Comparison of ENCODE assay signal across 1 cellular context in the genomic region with DNA sequence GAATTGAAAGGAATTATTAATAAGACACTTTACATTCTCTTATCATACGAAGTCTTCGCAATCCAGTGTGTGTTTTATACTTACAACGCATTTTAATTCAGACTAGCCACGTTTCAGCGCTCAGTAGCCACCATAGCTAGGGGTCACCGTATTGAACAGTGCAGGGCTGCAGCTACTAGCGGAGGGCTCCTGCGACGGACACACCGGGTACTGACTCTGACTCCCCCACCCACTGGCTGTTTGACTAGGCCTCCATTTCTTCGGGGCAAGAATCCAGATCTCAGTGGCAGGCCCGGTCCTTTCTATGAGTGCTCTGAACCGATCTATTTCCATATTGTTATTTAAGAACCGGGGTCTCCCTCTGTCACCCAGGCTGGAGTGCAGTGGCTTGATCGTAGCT.
TF ChIP-seq lines count a peak whose summit lies in the region.

No MANE protein-coding gene starts in this region.

TF ChIP-seq in HepG2, 621 proteins besides CTCF, POLR2A, EP300 and RAD21:
- TF ChIP-seq FOSL2 (CRISPR knock-in tag; IDR thresholded peaks at IDR 0.05) (no peak), ZBTB38 (CRISPR knock-in tag; IDR thresholded peaks at IDR 0.05) (0 out of 2 replicates have a peak, but pooled peaks have one; percentile 29), SMARCC2 (IDR thresholded peaks at IDR 0.05) (no peak)
